In genomic region chr5:1430121-1430795, GRCh38 we compare ENCODE assay signal across 19 cellular contexts. TPM values are rescaled to one million over a fixed set of nuclear protein-coding genes. Genes with fewer than 3 reads are reported as not detected.
"Had no signal": no experiment of that assay in that cellular context is flagged by ENCODE, and none has a peak within 500 bp of the region (broad histone marks: within the 10 kb centered on the region; RNA-seq: fewer than 3 reads in every experiment).

No MANE protein-coding gene starts in this region.

- H3K4me1 Mint-ChIP-seq: activated B cell treated with CpG ODN at 0.5 μM for 24 hours; naive thymus-derived CD4-positive, alpha-beta T cell; T-helper 17 cell had no signal

- H3K4me3 Mint-ChIP-seq: activated B cell treated with CpG ODN at 0.5 μM for 24 hours; activated CD8-positive, alpha-beta T cell treated with anti-CD3 and anti-CD28 coated beads, Interleukin-2, amount 10 ng/mL, durations not matched to agents 7 days and 5 days; stimulated activated effector memory CD8-positive, alpha-beta T cell treated with anti-CD3 and anti-CD28 coated beads, Interleukin-12 subunit alpha, Interleukin-12 subunit beta, amount 100 ng/mL, for 72 hours; T-helper 17 cell had no signal

- H3K27me3 ChIP-seq: colonic mucosa, foreskin keratinocyte, SJCRH30, tibial nerve, vagina had no signal

- H3K4me1 ChIP-seq: colonic mucosa, foreskin keratinocyte, prostate gland, SJCRH30, tibial nerve, vagina had no signal

- H3K27me3 Mint-ChIP-seq: T-helper 17 cell had no signal

- H3K36me3 ChIP-seq: colonic mucosa, prostate gland, SJCRH30, tibial nerve, vagina had no signal

- H3K4me3 ChIP-seq: colonic mucosa, mucosa of descending colon, prostate gland, SJCRH30, tibial nerve, vagina had no signal

- H3K27ac Mint-ChIP-seq: activated B cell treated with CpG ODN at 0.5 μM for 24 hours; activated CD8-positive, alpha-beta T cell treated with anti-CD3 and anti-CD28 coated beads, Interleukin-2, amount 10 ng/mL, durations not matched to agents 7 days and 5 days; activated T-helper 2 cell treated with anti-CD3 and anti-CD28 coated beads, Interferon-gamma antibody, Interleukin-2, Interleukin-4, amounts not matched to agents 10 μg/mL and 5 μg/mL and 100 μg/mL, durations not matched to agents 14 hours and 24 hours and 36 hours; naive thymus-derived CD4-positive, alpha-beta T cell; stimulated activated effector memory CD8-positive, alpha-beta T cell treated with anti-CD3 and anti-CD28 coated beads, Interleukin-12 subunit alpha, Interleukin-12 subunit beta, amount 100 ng/mL, for 72 hours; T-helper 17 cell had no signal

- H3K9me3 ChIP-seq: colonic mucosa, prostate gland, SJCRH30 had no signal

- H3K36me3 Mint-ChIP-seq: stimulated activated effector memory CD8-positive, alpha-beta T cell treated with anti-CD3 and anti-CD28 coated beads, Interleukin-12 subunit alpha, Interleukin-12 subunit beta, amount 100 ng/mL, for 72 hours had no signal

- DNase-seq: activated B cell treated with CpG ODN at 0.5 μM for 24 hours; activated CD4-positive, alpha-beta T cell treated with anti-CD3 and anti-CD28 coated beads for 48 hours; activated CD8-positive, alpha-beta memory T cell treated with anti-CD3 and anti-CD28 coated beads, Interleukin-2, amount 50 U/mL, for 4 hours; activated CD8-positive, alpha-beta T cell treated with anti-CD3 and anti-CD28 coated beads, Interleukin-2, amount 10 ng/mL, durations not matched to agents 7 days and 5 days; activated naive CD4-positive, alpha-beta T cell treated with anti-CD3 and anti-CD28 coated beads, Interleukin-2, amount 50 U/mL, for 16 hours; caudate nucleus; colonic mucosa; effector CD4-positive, alpha-beta T cell; foreskin keratinocyte; naive thymus-derived CD4-positive, alpha-beta T cell; SJCRH30; stimulated activated CD4-positive, alpha-beta T cell treated with anti-CD3 and anti-CD28 coated beads, Interleukin-12 subunit alpha, Interleukin-12 subunit beta, amount 100 ng/mL, for 4 hours had no signal

- H3K27ac ChIP-seq: colonic mucosa, foreskin keratinocyte, prostate gland, SJCRH30, tibial nerve, vagina had no signal

- ATAC-seq: activated CD8-positive, alpha-beta T cell treated with anti-CD3 and anti-CD28 coated beads, Interleukin-2, amount 10 ng/mL, durations not matched to agents 7 days and 5 days; foreskin keratinocyte; mucosa of descending colon; naive thymus-derived CD4-positive, alpha-beta T cell; stimulated activated effector memory CD8-positive, alpha-beta T cell treated with anti-CD3 and anti-CD28 coated beads, Interleukin-12 subunit alpha, Interleukin-12 subunit beta, amount 100 ng/mL, for 72 hours; T-helper 17 cell had no signal

RNA-seq across cellular contexts. Expression of gene SLC6A3, which starts 15.0 kb away (rescaled TPM):
- total RNA-seq: activated CD8-positive, alpha-beta T cell treated with anti-CD3 and anti-CD28 coated beads, Interleukin-2, amount 10 ng/mL, durations not matched to agents 7 days and 5 days; activated T-helper 2 cell treated with anti-CD3 and anti-CD28 coated beads, Interferon-gamma antibody, Interleukin-2, Interleukin-4, amounts not matched to agents 10 μg/mL and 5 μg/mL and 100 μg/mL, durations not matched to agents 14 hours and 24 hours and 36 hours; colonic mucosa; foreskin keratinocyte; mucosa of descending colon; T-helper 17 cell had no signal
- polyA plus RNA-seq: foreskin keratinocyte; naive thymus-derived CD4-positive, alpha-beta T cell had no signal
